In the genomic region with DNA sequence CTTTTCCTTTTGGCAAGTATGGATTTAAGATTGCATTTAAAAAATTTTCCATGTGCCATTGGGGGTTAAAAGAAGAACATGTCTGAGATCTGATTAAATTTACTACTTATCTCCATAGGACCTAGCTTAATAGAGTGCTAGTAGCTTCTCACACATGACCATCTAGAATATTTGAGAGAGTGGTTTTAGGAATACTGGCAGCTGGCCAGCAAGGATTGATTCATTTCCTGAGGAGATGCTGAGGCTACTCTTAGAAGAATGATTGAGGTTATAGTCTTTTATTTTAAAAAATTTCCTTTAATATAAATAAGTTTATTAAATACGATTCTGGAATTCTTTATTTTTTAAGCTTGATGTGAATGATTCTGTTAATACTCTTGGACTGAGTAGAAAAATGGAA, we compare ENCODE assay signal across 13 cellular contexts. TPM values are rescaled to one million over a fixed set of nuclear protein-coding genes. Genes with fewer than 3 reads are reported as not detected.
DNase-seq lines count a peak whose midpoint lies in the region; ATAC-seq and TF ChIP-seq lines count a peak whose summit lies in the region.
"Had no signal": no experiment of that assay in that cellular context is flagged by ENCODE, and none has a peak within 500 bp of the region (broad histone marks: within the 10 kb centered on the region; RNA-seq: fewer than 3 reads in every experiment).

No MANE protein-coding gene starts in this region.

- no peaks in the 10 kb centered on the region for H3K4me1 Mint-ChIP-seq in stimulated activated naive CD8-positive, alpha-beta T cell treated with anti-CD3 and anti-CD28 coated beads, Interleukin-15, amount 100 ng/mL, for 72 hours

- no peak overlapping the region for H3K4me3 Mint-ChIP-seq in stimulated activated naive CD8-positive, alpha-beta T cell treated with anti-CD3 and anti-CD28 coated beads, Interleukin-15, amount 100 ng/mL, for 72 hours
- H3K4me3 Mint-ChIP-seq: CD8-positive, alpha-beta T cell had no signal

- in situ Hi-C loops in SK-MEL-5 (cut with HindIII; ENCODE audit: low pct_unique_long_range_greater_than_20kb, low sequenced_read_pairs) = no loop called here

- no peak for TF ChIP-seq CTCF in foreskin fibroblast (IDR thresholded peaks at IDR 0.05; ENCODE audit: low read depth, low read length)

- ATAC-seq in GM19463 (IDR thresholded peaks at IDR 0.05; ENCODE audit: unreplicated experiment) (no peak), GM19351 (IDR thresholded peaks at IDR 0.05; ENCODE audit: unreplicated experiment) (no peak), HG03439 (IDR thresholded peaks at IDR 0.05; ENCODE audit: unreplicated experiment) (no peak)
- ATAC-seq in stimulated activated naive CD8-positive, alpha-beta T cell treated with anti-CD3 and anti-CD28 coated beads, Interleukin-15, amount 100 ng/mL, for 72 hours = no peak
- ATAC-seq: CD8-positive, alpha-beta T cell; GM12878; right lobe of liver had no signal

- no peak overlapping the region for H3K4me3 ChIP-seq in foreskin fibroblast (ENCODE audit: low read depth in 1 of 2, low read length in 2 of 2)
- H3K4me3 ChIP-seq: ascending aorta, GM12878, right lobe of liver had no signal

- DNase-seq in AG20443 (ENCODE audit: low spot score) (peak; percentile 17), LHCN-M2 (ENCODE audit: low read depth) (peak; percentile 78), SK-MEL-5 (ENCODE audit: low read depth, low spot score) (peak; percentile 19), foreskin fibroblast (peak; percentile 65 to 83)
- no peak for DNase-seq in stimulated activated naive CD8-positive, alpha-beta T cell treated with anti-CD3 and anti-CD28 coated beads, Interleukin-15, amount 100 ng/mL, for 72 hours
- DNase-seq: CD8-positive, alpha-beta T cell; right lobe of liver had no signal

- no peaks in the 10 kb centered on the region for H3K27me3 Mint-ChIP-seq in stimulated activated naive CD8-positive, alpha-beta T cell treated with anti-CD3 and anti-CD28 coated beads, Interleukin-15, amount 100 ng/mL, for 72 hours

- no peak overlapping the region for H3K27ac Mint-ChIP-seq in stimulated activated naive CD8-positive, alpha-beta T cell treated with anti-CD3 and anti-CD28 coated beads, Interleukin-15, amount 100 ng/mL, for 72 hours
- H3K27ac Mint-ChIP-seq: CD8-positive, alpha-beta T cell had no signal

- no peaks in the 10 kb centered on the region for H3K9me3 Mint-ChIP-seq in stimulated activated naive CD8-positive, alpha-beta T cell treated with anti-CD3 and anti-CD28 coated beads, Interleukin-15, amount 100 ng/mL, for 72 hours
- H3K9me3 Mint-ChIP-seq: CD8-positive, alpha-beta T cell had no signal

RNA-seq across cellular contexts. Expression of gene MIPOL1, which starts 56.2 kb away (rescaled TPM):
- total RNA-seq in LHCN-M2 (2014; rRNA removed) = 9.9 and 12.4 TPM in 2 replicates
- 1.6 TPM for polyA plus RNA-seq in LHCN-M2 (2012)
- total RNA-seq in SK-MEL-5 (2014; rRNA removed; shearing (Covaris generic)) = 3.7 and 6.5 TPM in 2 replicates
- 1.2 and 3.8 TPM in 2 replicates for polyA plus RNA-seq in SK-MEL-5 (2015; cell fraction: cytosol; rRNA removed)
- polyA plus RNA-seq in SK-MEL-5 (2015; cell fraction: nucleus; rRNA removed) = 13.0 and 17.8 TPM in 2 replicates
- total RNA-seq: CD8-positive, alpha-beta T cell; GM12878; OCI-LY7 had no signal

Comparison
In these comparisons a context has a peak if more than half of its experiments do, and no peak if none do; other contexts are left out.
1. DNase-seq: peak in AG20443 (single experiment), LHCN-M2 (single experiment), SK-MEL-5 (single experiment) and foreskin fibroblast (2 of 2); none in stimulated activated naive CD8-positive, alpha-beta T cell treated with anti-CD3 and anti-CD28 coated beads, Interleukin-15, amount 100 ng/mL, for 72 hours (0 of 2).